In genomic region chr2:72800491-72800890, GRCh38 we compare ENCODE assay signal across 19 cellular contexts.
"Had no signal": no experiment of that assay in that cellular context is flagged by ENCODE, and none has a peak within 500 bp of the region (broad histone marks: within the 10 kb centered on the region; RNA-seq: fewer than 3 reads in every experiment).

No MANE protein-coding gene starts in this region.

- H3K4me2 ChIP-seq: hepatocyte had no signal

- DNase-seq: colonic mucosa; cortex of kidney; effector CD4-positive, alpha-beta T cell; effector memory CD4-positive, alpha-beta T cell; foreskin keratinocyte; heart left ventricle; hypothalamus; immature natural killer cell; islet precursor cell; kidney; kidney glomerular epithelial cell; left lung; left ventricle myocardium superior; lower lobe of right lung; mesenchymal stem cell had no signal

- H3K4me1 ChIP-seq: colonic mucosa, left lung, lower lobe of right lung had no signal

- FAIRE-seq: endothelial cell of umbilical vein had no signal

- H3K27me3 ChIP-seq: colonic mucosa, esophagus muscularis mucosa, foreskin keratinocyte, gastroesophageal sphincter, heart left ventricle, hepatocyte, left lung had no signal

- H3K27ac ChIP-seq: colonic mucosa, esophagus muscularis mucosa, foreskin keratinocyte, gastroesophageal sphincter, heart left ventricle, hepatocyte, left lung, lower lobe of right lung had no signal

- H3K4me3 ChIP-seq: colonic mucosa, esophagus muscularis mucosa, gastroesophageal sphincter, heart left ventricle, hepatocyte, left lung, lower lobe of right lung had no signal

- H3K36me3 ChIP-seq: colonic mucosa, esophagus muscularis mucosa, gastroesophageal sphincter, heart left ventricle, left lung, lower lobe of right lung had no signal

- H3K9me3 ChIP-seq: colonic mucosa, esophagus muscularis mucosa, gastroesophageal sphincter, heart left ventricle, left lung, lower lobe of right lung had no signal

- ATAC-seq: foreskin keratinocyte, gastroesophageal sphincter, heart left ventricle, left lung, left ventricle myocardium superior, lower lobe of right lung had no signal
